ENCODE assay signal across 18 cellular contexts in genomic region chr10:64518456-64518855, GRCh38.
DNase-seq lines count a peak whose midpoint lies in the region.
"Had no signal": no experiment of that assay in that cellular context is flagged by ENCODE, and none has a peak within 500 bp of the region (broad histone marks: within the 10 kb centered on the region; RNA-seq: fewer than 3 reads in every experiment).

No MANE protein-coding gene starts in this region.

- no peak overlapping the region for H2BK15ac ChIP-seq in mesenchymal stem cell (ENCODE audit: low read depth, poor library complexity, severe bottlenecking)

- H3K18ac ChIP-seq in mesenchymal stem cell (ENCODE audit: low read depth in 1 of 2, low read length in 2 of 2) = no peak overlapping the region

- no peaks in the 10 kb centered on the region for H3K36me3 ChIP-seq in Karpas-422 (ENCODE audit: insufficient read depth, low read length)
- no peaks in the 10 kb centered on the region for H3K36me3 ChIP-seq in mesenchymal stem cell (ENCODE audit: control insufficient read depth in 1 of 2, insufficient read depth in 2 of 2, low read depth in 1 of 2, low read length in 2 of 2)

- no peak overlapping the region for H3K4ac ChIP-seq in mesenchymal stem cell (ENCODE audit: low read depth in 1 of 2, low read length in 2 of 2)

- no peaks in the 10 kb centered on the region for H3K9me3 ChIP-seq in Karpas-422 (ENCODE audit: low read length)
- H3K9me3 ChIP-seq in mesenchymal stem cell (ENCODE audit: control insufficient read depth, low read length) = no peaks in the 10 kb centered on the region
- H3K9me3 ChIP-seq: A549, Caco-2 had no signal

- H3K4me3 ChIP-seq in Karpas-422 (ENCODE audit: low read length) (no peak overlapping the region), mesenchymal stem cell (ENCODE audit: insufficient read depth in 1 of 2, low read depth in 1 of 2, low read length in 2 of 2) (no peak overlapping the region)
- H3K4me3 ChIP-seq: A549, GM23248 had no signal

- peak; percentile 13 for DNase-seq in NCI-H2171 treated with DMSO at 0.1 percent for 48 hours (lab: John Stamatoyannopoulos, UW)
- DNase-seq in NCI-H2171 (lab: John Stamatoyannopoulos, UW) = no peak
- peak; percentile 27 for DNase-seq in Karpas-422
- peak; percentile 13 for DNase-seq in NCI-H82 treated with DMSO at 0.1 percent for 48 hours (lab: John Stamatoyannopoulos, UW; ENCODE audit: unreplicated experiment)
- DNase-seq in mesenchymal stem cell = peak; percentile 3
- no peak for DNase-seq in inferior parietal cortex (ENCODE audit: extremely low spot score)
- DNase-seq in middle frontal gyrus (ENCODE audit: extremely low spot score, low spot score) = no peak
- no peak for DNase-seq in NCI-H2196 (lab: John Stamatoyannopoulos, UW; ENCODE audit: unreplicated experiment)
- DNase-seq: 8988T; ACHN; Caco-2; CD4-positive, alpha-beta memory T cell; DMS53; DMS79 treated with DMSO at 0.1 percent for 48 hours; GM23248; H7; HCEC 1CT had no signal

- no peak overlapping the region for H4K8ac ChIP-seq in mesenchymal stem cell (ENCODE audit: low read length)

- H4K91ac ChIP-seq in mesenchymal stem cell (ENCODE audit: low read length) = no peak overlapping the region

- H3K4me2 ChIP-seq in Karpas-422 (ENCODE audit: low read depth, low read length, poor library complexity, severe bottlenecking) = no peak overlapping the region
- H3K4me2 ChIP-seq in mesenchymal stem cell (ENCODE audit: low read length, poor library complexity, severe bottlenecking) = no peak overlapping the region
- H3K4me2 ChIP-seq: A549 had no signal

- H3K4me1 ChIP-seq in Karpas-422 (ENCODE audit: low read length) = no peaks in the 10 kb centered on the region
- no peaks in the 10 kb centered on the region for H3K4me1 ChIP-seq in mesenchymal stem cell (ENCODE audit: control insufficient read depth, insufficient read depth, low read depth, low read length)
- H3K4me1 ChIP-seq: A549, Caco-2 had no signal

- H3K14ac ChIP-seq in mesenchymal stem cell (ENCODE audit: low read length in 2 of 2) = no peak overlapping the region

- H2BK12ac ChIP-seq in mesenchymal stem cell (ENCODE audit: low read length in 2 of 2) = no peak overlapping the region

- H2BK120ac ChIP-seq in mesenchymal stem cell (ENCODE audit: low read depth, low read length) = no peak overlapping the region

- H2AK5ac ChIP-seq in mesenchymal stem cell (ENCODE audit: low read length, severe bottlenecking) = no peak overlapping the region

- H3K27me3 ChIP-seq in Karpas-422 (ENCODE audit: low read length) (no peaks in the 10 kb centered on the region), mesenchymal stem cell (ENCODE audit: control insufficient read depth in 1 of 2, insufficient read depth in 1 of 2, low read length in 2 of 2) (no peaks in the 10 kb centered on the region)

- WGBS in mesenchymal stem cell = 81% methylated on average over 2 of the region's 2 CpGs

- H2BK5ac ChIP-seq in mesenchymal stem cell (ENCODE audit: low read depth, low read length, poor library complexity, severe bottlenecking) = no peak overlapping the region

- no peaks in the 10 kb centered on the region for H3K79me2 ChIP-seq in Karpas-422 (ENCODE audit: low read length)

- H2AFZ ChIP-seq in Karpas-422 (ENCODE audit: low read length) (no peak overlapping the region), mesenchymal stem cell (ENCODE audit: low read depth, low read length) (no peak overlapping the region)
- H2AFZ ChIP-seq: GM23248 had no signal

- H4K20me1 ChIP-seq in Karpas-422 (ENCODE audit: insufficient read depth, low read depth, low read length) = no peaks in the 10 kb centered on the region

- H3K9me2 ChIP-seq in Karpas-422 (replicated peaks; ENCODE audit: insufficient read depth, low read length) = no peaks in the 10 kb centered on the region

- H3K79me1 ChIP-seq in mesenchymal stem cell (replicated peaks; ENCODE audit: low read length, poor library complexity, severe bottlenecking) = no peaks in the 10 kb centered on the region

- no peak overlapping the region for H3K23ac ChIP-seq in mesenchymal stem cell (ENCODE audit: low read length in 2 of 2)

- H3K9ac ChIP-seq in Karpas-422 (ENCODE audit: low read length) (no peak overlapping the region), mesenchymal stem cell (ENCODE audit: low read length) (no peak overlapping the region)
- H3K9ac ChIP-seq: GM23248 had no signal

- H3K27ac ChIP-seq in Karpas-422 (ENCODE audit: low read length) (no peak overlapping the region), mesenchymal stem cell (ENCODE audit: low read length, poor library complexity, severe bottlenecking) (no peak overlapping the region)
- H3K27ac ChIP-seq: A549, GM23248 had no signal

Comparison
In these comparisons a context has a peak if more than half of its experiments do, and no peak if none do; other contexts are left out.
1. DNase-seq: peak in NCI-H2171 treated with DMSO at 0.1 percent for 48 hours (single experiment), Karpas-422 (single experiment), NCI-H82 treated with DMSO at 0.1 percent for 48 hours (single experiment) and mesenchymal stem cell (single experiment); none in NCI-H2171 (single experiment), inferior parietal cortex (single experiment), middle frontal gyrus (single experiment) and NCI-H2196 (single experiment).